In genomic region chr2:47069628-47070154, GRCh38 we compare ENCODE assay signal across 8 cellular contexts.
A peak's percentile ranks its signal among the peaks of the same experiment; 100 is the strongest.
DNase-seq lines count a peak whose midpoint lies in the region; ATAC-seq, FAIRE-seq and TF ChIP-seq lines count a peak whose summit lies in the region.

No MANE protein-coding gene starts in this region.

- H3K9me3 ChIP-seq in heart right ventricle = no peaks in the 10 kb centered on the region

- 21 to 23% methylated on average over 6 of the region's 6 CpGs for WGBS in heart right ventricle, 2 donors

- peaks cover 0 to 20% (median 0%) of the 10 kb centered on the region in 9 donors for H3K36me3 ChIP-seq in heart right ventricle

- peak; percentile 92 for FAIRE-seq in G401.6 (lab: Jason Lieb, UNC)

- H3K4me3 ChIP-seq in heart right ventricle = no peak overlapping the region

- H3K27ac ChIP-seq in VCaP (peak overlapping the region; percentile 72), heart right ventricle (peak overlapping the region; percentile 48 to 96 (median 92))

- H3K27me3 ChIP-seq in heart right ventricle = no peaks in the 10 kb centered on the region

- ATAC-seq in heart right ventricle (peak; percentile 37 to 66 (median 54)), sciatic nerve (peak; percentile 0), HG03342 (IDR thresholded peaks at IDR 0.05; ENCODE audit: unreplicated experiment) (no peak)

- DNase-seq in heart right ventricle (peak; percentile 75 to 79), sciatic nerve (ENCODE audit: low spot score) (no peak), NCI-H82 treated with DMSO at 0.1 percent for 48 hours (lab: John Stamatoyannopoulos, UW; ENCODE audit: unreplicated experiment) (no peak), NCI-H2196 (lab: John Stamatoyannopoulos, UW; ENCODE audit: unreplicated experiment) (no peak), NCI-H446 (lab: John Stamatoyannopoulos, UW) (no peak)

- no peak for TF ChIP-seq CTCF in VCaP (conservative IDR thresholded peaks at IDR 0.05)
- no peak for TF ChIP-seq CTCF in heart right ventricle (IDR thresholded peaks at IDR 0.05)

- H3K4me1 ChIP-seq in heart right ventricle = peaks cover 44 to 90% (median 78%) of the 10 kb centered on the region in 9 donors

- intact Hi-C loops in heart right ventricle (cut with DNase I) (loop anchor here in 1 of 10 donors (10.0 kb wide), 1 partner anchor 95 kb away; no protein-coding TSS in a partner anchor), sciatic nerve (cut with DNase I) (no loop called here)

Comparison
In these comparisons a context has a peak if more than half of its experiments do, and no peak if none do; other contexts are left out.
1. DNase-seq: peak in heart right ventricle (2 of 2); none in sciatic nerve (single experiment), NCI-H82 treated with DMSO at 0.1 percent for 48 hours (single experiment), NCI-H2196 (single experiment) and NCI-H446 (0 of 2).